Comparison of ENCODE assay signal across 26 cellular contexts in genomic region chr15:73750951-73751350, GRCh38. TPM values are rescaled to one million over a fixed set of nuclear protein-coding genes. Genes with fewer than 3 reads are reported as not detected.
DNase-seq lines count a peak whose midpoint lies in the region; ATAC-seq and TF ChIP-seq lines count a peak whose summit lies in the region.
"Had no signal": no experiment of that assay in that cellular context is flagged by ENCODE, and none has a peak within 500 bp of the region (broad histone marks: within the 10 kb centered on the region; RNA-seq: fewer than 3 reads in every experiment).

No MANE protein-coding gene starts in this region.

- no peaks in the 10 kb centered on the region for H3K36me3 Mint-ChIP-seq in nephron progenitor cell (ENCODE audit: low read depth)
- H3K36me3 Mint-ChIP-seq in type B pancreatic cell: no peaks in the 10 kb centered on the region

- H3K4me3 Mint-ChIP-seq in nephron progenitor cell (peak overlapping the region; percentile 80), type B pancreatic cell (peak overlapping the region; percentile 77)
- H3K4me3 Mint-ChIP-seq: activated CD4-positive, alpha-beta T cell treated with anti-CD3 and anti-CD28 coated beads for 36 hours; activated naive CD8-positive, alpha-beta T cell treated with anti-CD3 and anti-CD28 coated beads, Interleukin-2, amount 50 U/mL, for 24 hours had no signal

- H3K9me3 Mint-ChIP-seq in nephron progenitor cell (no peaks in the 10 kb centered on the region), type B pancreatic cell (no peaks in the 10 kb centered on the region)
- H3K9me3 Mint-ChIP-seq: activated naive CD8-positive, alpha-beta T cell treated with anti-CD3 and anti-CD28 coated beads, Interleukin-2, amount 50 U/mL, for 24 hours had no signal

- H3K9me3 ChIP-seq in heart right ventricle: no peaks in the 10 kb centered on the region
- H3K9me3 ChIP-seq: left lung had no signal

- DNase-seq in heart right ventricle (no peak), cardiac septum (ENCODE audit: low spot score) (no peak), dorsolateral prefrontal cortex (no peak), nephron progenitor cell (no peak), type B pancreatic cell (ENCODE audit: extremely low spot score, unreplicated experiment) (no peak)
- DNase-seq in stimulated activated CD4-positive, alpha-beta T cell treated with anti-CD3 and anti-CD28 coated beads, Interleukin-4, amount 100 ng/mL, for 4 hours: no peak
- DNase-seq: activated CD4-positive, alpha-beta T cell treated with anti-CD3 and anti-CD28 coated beads for 36 hours; activated CD8-positive, alpha-beta memory T cell treated with anti-CD3 and anti-CD28 coated beads for 24 hours; activated naive CD8-positive, alpha-beta T cell treated with anti-CD3 and anti-CD28 coated beads, Interleukin-2, amount 50 U/mL, for 24 hours; activated T-cell treated with anti-CD3 and anti-CD28 coated beads, Interleukin-2, amount 50 U/mL, for 1 hour; CD4-positive, CD25-positive, alpha-beta regulatory T cell; effector CD8-positive, alpha-beta T cell; erythroblast; foreskin fibroblast; hippocampal formation; left lung; NCI-H1417 treated with DMSO at 0.1 percent for 48 hours; NCI-H2081 treated with DMSO at 0.1 percent for 48 hours; NCI-H748 treated with DMSO at 0.1 percent for 48 hours; stimulated activated CD4-positive, alpha-beta T cell treated with anti-CD3 and anti-CD28 coated beads, Interleukin-2, amount 100 ng/mL, for 24 hours; T-helper 17 cell had no signal

- peaks cover 0 to 48% (median 13%) of the 10 kb centered on the region in 7 donors for H3K27me3 ChIP-seq in heart right ventricle
- H3K27me3 ChIP-seq in dorsolateral prefrontal cortex: peaks cover 0 to 13% (median 0%) of the 10 kb centered on the region in 45 donors

- peaks cover 55% of the 10 kb centered on the region for H3K4me1 Mint-ChIP-seq in nephron progenitor cell
- peaks cover 22% of the 10 kb centered on the region for H3K4me1 Mint-ChIP-seq in type B pancreatic cell (ENCODE audit: unreplicated experiment)
- H3K4me1 Mint-ChIP-seq: activated naive CD8-positive, alpha-beta T cell treated with anti-CD3 and anti-CD28 coated beads, Interleukin-2, amount 50 U/mL, for 24 hours had no signal

- peaks cover 0 to 8% (median 0%) of the 10 kb centered on the region in 9 donors for H3K36me3 ChIP-seq in heart right ventricle
- H3K36me3 ChIP-seq: left lung had no signal

- ATAC-seq in heart right ventricle: peak in 1 of 8 donors; percentile 3
- ATAC-seq in HG02763 (IDR thresholded peaks at IDR 0.05; ENCODE audit: unreplicated experiment): no peak
- ATAC-seq in HG03460 (IDR thresholded peaks at IDR 0.05; ENCODE audit: unreplicated experiment): no peak
- ATAC-seq: activated CD4-positive, alpha-beta T cell treated with anti-CD3 and anti-CD28 coated beads for 36 hours; activated naive CD8-positive, alpha-beta T cell treated with anti-CD3 and anti-CD28 coated beads, Interleukin-2, amount 50 U/mL, for 24 hours; GM12878; HCT116; T-helper 17 cell had no signal

- H3K27me3 Mint-ChIP-seq in nephron progenitor cell (ENCODE audit: low read depth, poor library complexity) (peaks cover 34% of the 10 kb centered on the region), type B pancreatic cell (peaks cover 58% of the 10 kb centered on the region)

- H3K27ac ChIP-seq in heart right ventricle: no peak overlapping the region
- H3K27ac ChIP-seq in dorsolateral prefrontal cortex: peak overlapping the region in 35 of 59 donors; percentile 3 to 85 (median 62)
- H3K27ac ChIP-seq: left lung had no signal

- H3K4me1 ChIP-seq in heart right ventricle: peaks cover 4 to 31% (median 25%) of the 10 kb centered on the region in 9 donors

- H3K27ac Mint-ChIP-seq in nephron progenitor cell: no peak overlapping the region
- H3K27ac Mint-ChIP-seq in type B pancreatic cell: no peak overlapping the region
- H3K27ac Mint-ChIP-seq: activated CD4-positive, alpha-beta T cell treated with anti-CD3 and anti-CD28 coated beads for 36 hours; activated naive CD8-positive, alpha-beta T cell treated with anti-CD3 and anti-CD28 coated beads, Interleukin-2, amount 50 U/mL, for 24 hours; CD4-positive, CD25-positive, alpha-beta regulatory T cell; T-helper 17 cell had no signal

- H3K4me3 ChIP-seq in heart right ventricle (peak overlapping the region in 7 of 10 donors; percentile 66 to 92 (median 72)), dorsolateral prefrontal cortex (peak overlapping the region; percentile 47 to 83 (median 70))
- H3K4me3 ChIP-seq: GM12878 had no signal

- TF ChIP-seq CTCF in heart right ventricle (IDR thresholded peaks at IDR 0.05): no peak
- no peak for TF ChIP-seq CTCF in dorsolateral prefrontal cortex (IDR thresholded peaks at IDR 0.05 in 54 of 56, conservative IDR thresholded peaks at IDR 0.05 in 2 of 56; ENCODE audit: low read depth in 1 of 56, partially characterized antibody in 56 of 56)
- no peak for TF ChIP-seq CTCF in nephron progenitor cell (IDR thresholded peaks at IDR 0.05)
- no peak for TF ChIP-seq CTCF in type B pancreatic cell (conservative IDR thresholded peaks at IDR 0.05)

- intact Hi-C loops in heart right ventricle (cut with DNase I): no loop called here
- intact Hi-C loops in cardiac septum (cut with DNase I): no loop called here
- intact Hi-C loops in dorsolateral prefrontal cortex (cut with DNase I): no loop called here

- WGBS in heart right ventricle, 2 donors: 88 to 91% methylated on average over 20 of the region's 20 CpGs

RNA-seq across cellular contexts. Expression of gene INSYN1, which starts 2.2 kb away (rescaled TPM):
- total RNA-seq in heart right ventricle (100 to 1,000 TPM in 4 of 10 donors, 10 to 100 TPM in 6; 56.4 to 221 (median 74.9) TPM), cardiac septum (55.3 TPM), dorsolateral prefrontal cortex (100 to 1,000 TPM in 55 of 120 experiments, 10 to 100 TPM in 65; 39.7 to 181 (median 97.6) TPM), type B pancreatic cell (ENCODE audit: low replicate concordance) (5.8 and 6.4 TPM in 2 replicates)
- polyA plus RNA-seq in heart right ventricle: 100 to 1,000 TPM; 134 to 154 TPM
- total RNA-seq: activated CD4-positive, alpha-beta T cell treated with anti-CD3 and anti-CD28 coated beads for 36 hours; CD4-positive, CD25-positive, alpha-beta regulatory T cell; GM12878; RPMI7951; T-helper 17 cell had no signal
- polyA plus RNA-seq: CD4-positive, CD25-positive, alpha-beta regulatory T cell; GM12878 had no signal

Comparison
In these comparisons a context has a peak if more than half of its experiments do, and no peak if none do; other contexts are left out.
1. H3K27ac ChIP-seq: peak in dorsolateral prefrontal cortex (35 of 59); none in heart right ventricle (0 of 10).